Comparison of ENCODE assay signal across 28 cellular contexts in genomic region chr9:129393064-129393463, GRCh38.
"Had no signal": no experiment of that assay in that cellular context is flagged by ENCODE, and none has a peak within 500 bp of the region (broad histone marks: within the 10 kb centered on the region; RNA-seq: fewer than 3 reads in every experiment).

No MANE protein-coding gene starts in this region.

- H3K9me3 Mint-ChIP-seq: activated CD4-positive, alpha-beta T cell treated with anti-CD3 and anti-CD28 coated beads, Interleukin-2, amount 10 ng/mL, durations not matched to agents 24 days and 14 days; activated CD8-positive, alpha-beta T cell treated with anti-CD3 and anti-CD28 coated beads for 36 hours; activated naive CD8-positive, alpha-beta T cell treated with anti-CD3 and anti-CD28 coated beads for 36 hours; activated T-helper 1 cell treated with anti-CD3 and anti-CD28 coated beads, Interleukin-12 subunit alpha, Interleukin-12 subunit beta, Interleukin-2, Interleukin-4 antibody, amounts not matched to agents 30 ng/mL and 10 ng/mL and 1 ng/mL, durations not matched to agents 14 hours and 24 hours and 36 hours; T-helper 1 cell treated with Interleukin-12 subunit alpha and Interleukin-12 subunit beta and Interleukin-4 antibody, amounts not matched to agents 30 μg/mL and 1 μg/mL, for 36 hours; T-helper 2 cell treated with Interferon-gamma antibody and Interleukin-4, amounts not matched to agents 5 μg/mL and 100 μg/mL, for 36 hours had no signal

- ATAC-seq: activated CD8-positive, alpha-beta T cell treated with anti-CD3 and anti-CD28 coated beads for 36 hours; body of pancreas; Right ventricle myocardium inferior had no signal

- H3K4me1 Mint-ChIP-seq: activated CD4-positive, alpha-beta T cell treated with anti-CD3 and anti-CD28 coated beads, Interleukin-2, amount 10 ng/mL, durations not matched to agents 24 days and 14 days had no signal

- H3K27me3 Mint-ChIP-seq: activated CD8-positive, alpha-beta T cell treated with anti-CD3 and anti-CD28 coated beads for 36 hours; activated naive CD8-positive, alpha-beta T cell treated with anti-CD3 and anti-CD28 coated beads for 36 hours had no signal

- H3K36me3 ChIP-seq: adrenal gland, breast epithelium had no signal

- DNase-seq: activated CD4-positive, alpha-beta T cell treated with anti-CD3 and anti-CD28 coated beads, Interleukin-2, amount 10 ng/mL, durations not matched to agents 24 days and 14 days; activated CD4-positive, alpha-beta T cell treated with anti-CD3 and anti-CD28 coated beads, Interleukin-2, amount 50 U/mL, for 4 hours; activated CD8-positive, alpha-beta T cell treated with anti-CD3 and anti-CD28 coated beads for 36 hours; activated naive CD4-positive, alpha-beta T cell; activated naive CD4-positive, alpha-beta T cell treated with anti-CD3 and anti-CD28 coated beads, Interleukin-2, amount 50 U/mL, for 16 hours; activated naive CD8-positive, alpha-beta T cell treated with anti-CD3 and anti-CD28 coated beads for 36 hours; adrenal gland; body of pancreas; caudate nucleus; cerebellar nuclear complex; NCI-H1092 treated with DMSO at 0.1 percent for 48 hours; NCI-H1436; NCI-H1694; NCI-H1930; NCI-H2081 treated with DMSO at 0.1 percent for 48 hours; NCI-H345; NCI-H510A; NCI-H526; NCI-H748 treated with DMSO at 0.1 percent for 48 hours; NK-92 treated with Interleukin-12 subunit alpha and Interleukin-12 subunit beta, amount 100 ng/mL, for 24 hours; PC-9; SIG-M5 had no signal

- H3K9me3 ChIP-seq: adrenal gland, body of pancreas, breast epithelium had no signal

- H3K27ac Mint-ChIP-seq: activated CD4-positive, alpha-beta T cell treated with anti-CD3 and anti-CD28 coated beads, Interleukin-2, amount 10 ng/mL, durations not matched to agents 24 days and 14 days; activated CD8-positive, alpha-beta T cell treated with anti-CD3 and anti-CD28 coated beads for 36 hours; activated naive CD8-positive, alpha-beta T cell treated with anti-CD3 and anti-CD28 coated beads for 36 hours; activated T-helper 1 cell treated with anti-CD3 and anti-CD28 coated beads, Interleukin-12 subunit alpha, Interleukin-12 subunit beta, Interleukin-2, Interleukin-4 antibody, amounts not matched to agents 30 ng/mL and 10 ng/mL and 1 ng/mL, durations not matched to agents 14 hours and 24 hours and 36 hours; T-helper 1 cell treated with Interleukin-12 subunit alpha and Interleukin-12 subunit beta and Interleukin-4 antibody, amounts not matched to agents 30 μg/mL and 1 μg/mL, for 36 hours; T-helper 2 cell treated with Interferon-gamma antibody and Interleukin-4, amounts not matched to agents 5 μg/mL and 100 μg/mL, for 36 hours had no signal

- H3K4me1 ChIP-seq: adrenal gland, body of pancreas, breast epithelium had no signal

- H3K36me3 Mint-ChIP-seq: activated naive CD8-positive, alpha-beta T cell treated with anti-CD3 and anti-CD28 coated beads for 36 hours had no signal

- H3K27me3 ChIP-seq: adrenal gland, body of pancreas, breast epithelium had no signal

- H3K4me3 Mint-ChIP-seq: activated CD4-positive, alpha-beta T cell treated with anti-CD3 and anti-CD28 coated beads, Interleukin-2, amount 10 ng/mL, durations not matched to agents 24 days and 14 days; activated CD8-positive, alpha-beta T cell treated with anti-CD3 and anti-CD28 coated beads for 36 hours; activated naive CD8-positive, alpha-beta T cell treated with anti-CD3 and anti-CD28 coated beads for 36 hours; activated T-helper 1 cell treated with anti-CD3 and anti-CD28 coated beads, Interleukin-12 subunit alpha, Interleukin-12 subunit beta, Interleukin-2, Interleukin-4 antibody, amounts not matched to agents 30 ng/mL and 10 ng/mL and 1 ng/mL, durations not matched to agents 14 hours and 24 hours and 36 hours; T-helper 1 cell treated with Interleukin-12 subunit alpha and Interleukin-12 subunit beta and Interleukin-4 antibody, amounts not matched to agents 30 μg/mL and 1 μg/mL, for 36 hours; T-helper 2 cell treated with Interferon-gamma antibody and Interleukin-4, amounts not matched to agents 5 μg/mL and 100 μg/mL, for 36 hours had no signal

- H3K27ac ChIP-seq: body of pancreas, breast epithelium, PC-9, RWPE1 had no signal

- H3K4me3 ChIP-seq: adrenal gland, body of pancreas, breast epithelium, PC-9 had no signal

- H3K4me2 ChIP-seq: PC-9 had no signal

- H2AFZ ChIP-seq: PC-9 had no signal
